ENCODE assay signal across 9 cellular contexts in the genomic region with DNA sequence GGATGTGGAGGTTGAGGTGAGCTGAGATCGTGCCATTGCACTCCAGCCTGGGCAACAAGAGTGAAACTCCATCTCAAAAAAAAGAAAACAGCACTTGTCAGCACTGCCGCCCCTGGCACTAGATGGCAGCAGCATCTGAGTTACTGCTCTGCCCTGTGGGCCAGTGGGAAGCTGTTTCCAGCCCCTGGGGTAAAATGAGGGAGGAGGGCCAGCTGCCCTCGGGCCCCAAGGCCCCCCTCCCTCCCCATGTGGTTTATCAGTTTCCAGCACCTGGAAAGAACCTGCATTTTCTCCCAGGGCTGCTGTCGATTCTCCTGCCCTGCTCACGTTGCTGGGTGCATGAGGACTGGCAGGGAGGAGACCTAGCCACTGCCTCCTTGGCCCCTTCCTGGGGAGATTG. TPM values are rescaled to one million over a fixed set of nuclear protein-coding genes. Genes with fewer than 3 reads are reported as not detected.
DNase-seq lines count a peak whose midpoint lies in the region; ATAC-seq, FAIRE-seq and TF ChIP-seq lines count a peak whose summit lies in the region.
"Had no signal": no experiment of that assay in that cellular context is flagged by ENCODE, and none has a peak within 500 bp of the region (broad histone marks: within the 10 kb centered on the region; RNA-seq: fewer than 3 reads in every experiment).

No MANE protein-coding gene starts in this region.

- H3K27me3 ChIP-seq in pancreas = no peaks in the 10 kb centered on the region

- H3K4me3 ChIP-seq in OCI-LY7 (ENCODE audit: low read depth, low read length, poor library complexity, severe bottlenecking) = no peak overlapping the region
- H3K4me3 ChIP-seq in pancreas = peak overlapping the region in 1 of 4 donors; percentile 17

- FAIRE-seq in pancreas (lab: Jason Lieb, UNC) = no peak

- H3K4me1 Mint-ChIP-seq in effector memory CD8-positive, alpha-beta T cell (ENCODE audit: low read depth in 2 of 2) = no peaks in the 10 kb centered on the region
- H3K4me1 Mint-ChIP-seq: neural crest cell had no signal

- no peak overlapping the region for H3K4me3 Mint-ChIP-seq in effector memory CD8-positive, alpha-beta T cell
- H3K4me3 Mint-ChIP-seq: neural crest cell had no signal

- H3K4me1 ChIP-seq in OCI-LY7 (ENCODE audit: insufficient read depth, low read length, poor library complexity, severe bottlenecking) (no peaks in the 10 kb centered on the region), pancreas (peaks cover 6 to 40% (median 24%) of the 10 kb centered on the region in 3 donors)

- TF ChIP-seq CTCF in OCI-LY7 (conservative IDR thresholded peaks at IDR 0.05; ENCODE audit: low read length) (peak; percentile 67), pancreas (IDR thresholded peaks at IDR 0.05) (peak; percentile 19 to 45 (median 38))

- CTCF ChIA-PET in OCI-LY7 (lab: Charles Lee; ENCODE audit: unreplicated experiment) = no interaction called here

- H3K4me2 ChIP-seq in OCI-LY7 (ENCODE audit: low read length) = no peak overlapping the region

- intact Hi-C loops in OCI-LY7 (cut with micrococcal nuclease; ENCODE audit: unreplicated experiment) (no loop called here), pancreas (cut with DNase I) (loop anchor here in 1 of 3 donors (10.0 kb wide), 1 partner anchor 306 kb away; a partner anchor contains a TSS)

- H3K36me3 ChIP-seq in OCI-LY7 (ENCODE audit: insufficient read depth, low read length) (peaks cover 87% of the 10 kb centered on the region), pancreas (peaks cover 0 to 27% (median 7%) of the 10 kb centered on the region in 3 donors)

- H4K20me1 ChIP-seq in OCI-LY7 (ENCODE audit: insufficient read depth, low read length) = no peaks in the 10 kb centered on the region

- peak; percentile 28 for DNase-seq in activated naive CD4-positive, alpha-beta T cell treated with Interleukin-2 at 50 U/mL for 16 hours
- DNase-seq in activated naive CD4-positive, alpha-beta T cell (lab: John Stamatoyannopoulos, UW) = no peak
- DNase-seq in OCI-LY7 (ENCODE audit: low spot score) (peak; percentile 42), pancreas (peak; percentile 78 to 95 (median 94))
- DNase-seq in effector memory CD8-positive, alpha-beta T cell = peak in 2 of 3 experiments; percentile 11

- H3K9me3 ChIP-seq in OCI-LY7 (ENCODE audit: low read length) (no peaks in the 10 kb centered on the region), pancreas (no peaks in the 10 kb centered on the region)

- no TSS peak for BruUV-seq in OCI-LY7 (replicated peaks; lab: Mats Ljungman, UMichigan)

- H3K36me3 Mint-ChIP-seq in effector memory CD8-positive, alpha-beta T cell (ENCODE audit: insufficient read depth) = peaks cover 39% of the 10 kb centered on the region

- H3K9me2 ChIP-seq in OCI-LY7 (ENCODE audit: insufficient read depth, low read length) = no peaks in the 10 kb centered on the region

- no peaks in the 10 kb centered on the region for H3K79me2 ChIP-seq in OCI-LY7 (ENCODE audit: insufficient read depth, low read depth, low read length)

- H3K27ac Mint-ChIP-seq in effector memory CD8-positive, alpha-beta T cell = no peak overlapping the region

- H3K27ac ChIP-seq in OCI-LY7 (ENCODE audit: low read depth, low read length, poor library complexity, severe bottlenecking) (no peak overlapping the region), pancreas (peak overlapping the region; percentile 36 to 73 (median 59))

- no peaks in the 10 kb centered on the region for H3K27me3 Mint-ChIP-seq in effector memory CD8-positive, alpha-beta T cell

- no peaks in the 10 kb centered on the region for H3K9me3 Mint-ChIP-seq in effector memory CD8-positive, alpha-beta T cell
- H3K9me3 Mint-ChIP-seq: neural crest cell had no signal

- no peak overlapping the region for H2AFZ ChIP-seq in OCI-LY7 (ENCODE audit: low read length)

- peak; percentile 46 for ATAC-seq in effector memory CD8-positive, alpha-beta T cell (replicated peaks)
- ATAC-seq in pancreas = peak; percentile 76 to 86 (median 81)
- no peak for ATAC-seq in HG03280 (IDR thresholded peaks at IDR 0.05; ENCODE audit: unreplicated experiment)
- no peak for ATAC-seq in GM18870 (IDR thresholded peaks at IDR 0.05; ENCODE audit: unreplicated experiment)
- ATAC-seq in HG02884 (IDR thresholded peaks at IDR 0.05; ENCODE audit: unreplicated experiment) = no peak

- WGBS in pancreas, 2 donors = 19 to 24% methylated on average over 5 of the region's 5 CpGs

- POLR2A ChIA-PET in OCI-LY7 (lab: Charles Lee) = no interaction called here

RNA-seq across cellular contexts. Expression of a gene that starts 13.2 kb away (rescaled TPM):
- total RNA-seq in OCI-LY7 (2014; rRNA removed; shearing (Covaris generic)) = 0.39 and 1.2 TPM in 2 replicates
- 1.4 and 1.8 TPM in 2 replicates for total RNA-seq in OCI-LY7 (2022)
- total RNA-seq in pancreas = over 10,000 TPM; 11,290 to 24,413 (median 19,239) TPM
- polyA plus RNA-seq in pancreas = 1,000 to 10,000 TPM; 2,560 to 4,565 TPM

RNA-seq across cellular contexts. Expression of a gene that starts 17.8 kb away (rescaled TPM):
- total RNA-seq in OCI-LY7 (2014; rRNA removed; shearing (Covaris generic)) = 91.9 and 97.0 TPM in 2 replicates
- total RNA-seq in OCI-LY7 (2022) = 90.3 and 91.6 TPM in 2 replicates
- total RNA-seq in pancreas = 10 to 100 TPM; 17.4 to 33.0 (median 23.2) TPM
- 10 to 100 TPM; 67.2 to 68.5 TPM for polyA plus RNA-seq in pancreas

Comparison
In these comparisons a context has a peak if more than half of its experiments do, and no peak if none do; other contexts are left out.
1. DNase-seq: peak in activated naive CD4-positive, alpha-beta T cell treated with Interleukin-2 at 50 U/mL for 16 hours (single experiment), OCI-LY7 (single experiment), effector memory CD8-positive, alpha-beta T cell (2 of 3) and pancreas (6 of 6); none in activated naive CD4-positive, alpha-beta T cell (0 of 4).
2. ATAC-seq: peak in effector memory CD8-positive, alpha-beta T cell (single experiment) and pancreas (4 of 4); none in HG03280 (single experiment), GM18870 (single experiment) and HG02884 (single experiment).
3. RNA of a gene that starts 13.2 kb away (total RNA-seq): 11,290 to 24,413 TPM in pancreas; 0.39 to 1.8 TPM in OCI-LY7; every median in the first group is over 1,000 times any median in the second.